ENCODE assay signal across 23 cellular contexts in the genomic region with DNA sequence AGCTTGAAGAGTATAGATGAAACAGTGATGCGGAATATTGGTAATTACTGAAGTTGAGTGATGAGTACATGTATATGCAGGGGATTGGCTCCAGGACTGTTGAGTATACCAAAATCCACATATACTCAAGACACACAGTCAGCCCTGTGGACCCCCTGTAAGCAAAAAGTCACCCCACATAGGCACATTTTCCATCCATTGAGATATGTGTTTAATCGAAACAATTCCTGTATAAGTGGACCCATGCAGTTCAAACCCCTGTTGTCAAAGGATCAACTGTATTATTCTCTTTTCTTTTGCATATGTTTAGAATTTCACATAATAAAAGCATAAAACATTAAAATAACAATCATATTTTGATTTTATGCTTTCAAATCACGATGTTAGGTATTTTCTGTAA. TPM values are rescaled to one million over a fixed set of nuclear protein-coding genes. Genes with fewer than 3 reads are reported as not detected.
DNase-seq lines count a peak whose midpoint lies in the region; ATAC-seq and TF ChIP-seq lines count a peak whose summit lies in the region.
"Had no signal": no experiment of that assay in that cellular context is flagged by ENCODE, and none has a peak within 500 bp of the region (broad histone marks: within the 10 kb centered on the region; RNA-seq: fewer than 3 reads in every experiment).

No MANE protein-coding gene starts in this region.

- no peak overlapping the region for H2BK12ac ChIP-seq in trophoblast cell (ENCODE audit: low read length)

- intact Hi-C loops in Panc1 (cut with micrococcal nuclease; ENCODE audit: unreplicated experiment), result loop anchor here (1.0 kb wide), 2 partner anchors 157 to 228 kb away; no protein-coding TSS in a partner anchor
- intact Hi-C loops in left cardiac atrium (cut with DNase I), result loop anchor here (1.0 to 10.0 kb wide), 3 partner anchors 228 to 261 kb away; no protein-coding TSS in a partner anchor

- TF ChIP-seq CTCF in HEK293 (tag by site-specific recombination; IDR thresholded peaks at IDR 0.05) (no peak), Panc1 (IDR thresholded peaks at IDR 0.05) (no peak)

- WGBS in trophoblast cell (ENCODE audit: extremely low coverage, insufficient coverage, insufficient read length), result no CpG with 5 or more reads among the region's 3 CpGs

- H4K91ac ChIP-seq in trophoblast cell (ENCODE audit: low read depth, low read length), result peak overlapping the region; percentile 37

- ATAC-seq in Panc1, result no peak
- no peak for ATAC-seq in left cardiac atrium

- no peak overlapping the region for H2AK5ac ChIP-seq in trophoblast cell (ENCODE audit: low read length)

- peaks cover 11% of the 10 kb centered on the region for H3K4me1 ChIP-seq in HEK293 (ENCODE audit: control insufficient read depth, insufficient read depth, low read length)
- H3K4me1 ChIP-seq in Panc1 (ENCODE audit: control insufficient read depth, insufficient read depth, low read length), result peaks cover 22% of the 10 kb centered on the region
- peaks cover 0 to 4% of the 10 kb centered on the region in 2 experiments for H3K4me1 ChIP-seq in trophoblast cell (ENCODE audit: control insufficient read depth in 1 of 2, insufficient read depth in 2 of 2, low read length in 2 of 2)
- H3K4me1 ChIP-seq: BE2C, BLaER1 had no signal

- no peak overlapping the region for H4K8ac ChIP-seq in trophoblast cell (ENCODE audit: low read depth, low read length)

- in situ Hi-C loops in Panc1 (cut with HindIII; ENCODE audit: low pct_unique_long_range_greater_than_20kb, low sequenced_read_pairs), result no loop called here

- no peaks in the 10 kb centered on the region for H3K79me2 ChIP-seq in trophoblast cell (ENCODE audit: control insufficient read depth, insufficient read depth, low read length, poor library complexity)

- H3K9ac ChIP-seq in trophoblast cell (ENCODE audit: low read length), result no peak overlapping the region
- H3K9ac ChIP-seq: BLaER1 had no signal

- no peaks in the 10 kb centered on the region for H3K36me3 ChIP-seq in HEK293 (ENCODE audit: control insufficient read depth in 2 of 2, insufficient read depth in 1 of 2, low read length in 2 of 2)
- no peaks in the 10 kb centered on the region for H3K36me3 ChIP-seq in Panc1 (ENCODE audit: control insufficient read depth, insufficient read depth, low read length)
- no peaks in the 10 kb centered on the region for H3K36me3 ChIP-seq in trophoblast cell (ENCODE audit: control insufficient read depth in 1 of 2, insufficient read depth in 2 of 2, low read length in 2 of 2)
- H3K36me3 ChIP-seq: BE2C, BLaER1 had no signal

- no TSS peak for BruUV-seq in Panc1 (replicated peaks; lab: Mats Ljungman, UMichigan)

- no peak overlapping the region for H2BK5ac ChIP-seq in trophoblast cell (ENCODE audit: low read depth, low read length, poor library complexity)

- no peaks in the 10 kb centered on the region for H3K27me3 ChIP-seq in Panc1 (ENCODE audit: control insufficient read depth, insufficient read depth, low read length)
- no peaks in the 10 kb centered on the region for H3K27me3 ChIP-seq in trophoblast cell (ENCODE audit: insufficient read depth, low read length)
- H3K27me3 ChIP-seq: BE2C, BLaER1 had no signal

- H3K27ac ChIP-seq in HEK293 (ENCODE audit: extremely low read depth, low read depth, low read length), result no peak overlapping the region
- H3K27ac ChIP-seq in Panc1 (ENCODE audit: low read length), result peak overlapping the region; percentile 65
- no peak overlapping the region for H3K27ac ChIP-seq in trophoblast cell (ENCODE audit: low read depth, low read length)
- H3K27ac ChIP-seq: BLaER1 had no signal

- H3K4me2 ChIP-seq in trophoblast cell (ENCODE audit: low read length), result no peak overlapping the region
- H3K4me2 ChIP-seq: BLaER1 had no signal

- H2AFZ ChIP-seq in trophoblast cell (ENCODE audit: insufficient read depth, low read length, poor library complexity), result no peak overlapping the region

- H3K4me3 ChIP-seq in HEK293 (ENCODE audit: low read depth, low read length), result no peak overlapping the region
- H3K4me3 ChIP-seq in Panc1 (ENCODE audit: low read depth in 2 of 2, low read length in 2 of 2), result no peak overlapping the region
- H3K4me3 ChIP-seq in trophoblast cell (ENCODE audit: low read depth, low read length), result no peak overlapping the region
- H3K4me3 ChIP-seq: BLaER1, GM12878 had no signal

- no peak overlapping the region for H3K4ac ChIP-seq in trophoblast cell (ENCODE audit: low read depth, low read length)

- no peaks in the 10 kb centered on the region for H3K9me3 ChIP-seq in HEK293 (ENCODE audit: control insufficient read depth, insufficient read depth, low read depth, low read length)
- H3K9me3 ChIP-seq in Panc1 (ENCODE audit: control insufficient read depth, insufficient read depth, low read depth, low read length), result no peaks in the 10 kb centered on the region
- no peaks in the 10 kb centered on the region for H3K9me3 ChIP-seq in trophoblast cell (ENCODE audit: insufficient read depth, low read depth, low read length)
- H3K9me3 ChIP-seq: BE2C, BLaER1 had no signal

- H3K18ac ChIP-seq in trophoblast cell (ENCODE audit: low read length), result no peak overlapping the region

- no peak overlapping the region for H3K23ac ChIP-seq in trophoblast cell (ENCODE audit: low read length)

- CTCF ChIA-PET in HEK293 (lab: Yijun Ruan, JAX) (interaction anchor here (0.6 to 4.8 kb wide), 21 partner anchors 21 to 1829 kb away, joined by 3 to 66 read pairs (median 4); partner anchors contain the start of gene FILIP1), Panc1 (lab: Charles Lee) (interaction anchor here (1.2 kb wide), 1 partner anchor 21 kb away, joined by 3 read pairs; no protein-coding TSS in a partner anchor)

- peaks cover 1% of the 10 kb centered on the region for H3K79me1 ChIP-seq in trophoblast cell (ENCODE audit: low read length)

- H3K14ac ChIP-seq in trophoblast cell (ENCODE audit: low read length), result no peak overlapping the region

- DNase-seq in Panc1 (ENCODE audit: low read depth, low spot score) (no peak), trophoblast cell (no peak), NCI-H1417 treated with DMSO at 0.1 percent for 48 hours (lab: John Stamatoyannopoulos, UW) (no peak), left cardiac atrium (no peak), AG08395 (ENCODE audit: low spot score) (no peak)
- DNase-seq: 8988T; BE2C; CD4-positive, alpha-beta memory T cell; CD4-positive, CD25-positive, alpha-beta regulatory T cell; CD8-positive, alpha-beta memory T cell; COR-L47; DMS 273 treated with DMSO at 0.1 percent for 48 hours; DMS153; DMS53; DMS79; DND-41; EL; GDM1 had no signal

- no peak overlapping the region for H2BK120ac ChIP-seq in trophoblast cell (ENCODE audit: insufficient read depth, low read length, poor library complexity)

- POLR2A ChIA-PET in HEK293 (lab: Yijun Ruan, JAX) (interaction anchor here (0.7 to 1.8 kb wide), 3 partner anchors 157 to 282 kb away, joined by 3 to 9 read pairs (median 6); partner anchors contain the start of gene COX7A2), Panc1 (lab: Charles Lee) (no interaction called here)

- no peak overlapping the region for H4K12ac ChIP-seq in trophoblast cell (ENCODE audit: low read depth, low read length)

TF ChIP-seq in HEK293, 187 proteins besides CTCF, POLR2A, EP300 and RAD21 (continues in another document):
- TF ChIP-seq ZNF704 (tag by site-specific recombination; IDR thresholded peaks at IDR 0.05) (no peak), ZNF529 (tag by site-specific recombination; IDR thresholded peaks at IDR 0.05; ENCODE audit: insufficient replicate concordance) (no peak), ZBTB49 (tag by site-specific recombination; IDR thresholded peaks at IDR 0.05; ENCODE audit: low read depth) (no peak), ZNF416 (tag by site-specific recombination; IDR thresholded peaks at IDR 0.05) (no peak), ZNF664 (tag by site-specific recombination; IDR thresholded peaks at IDR 0.05) (no peak), ZNF549 (tag by site-specific recombination; IDR thresholded peaks at IDR 0.05) (peak; percentile 3; the same call in 1 of the 2 replicates), ZNF76 (tag by site-specific recombination; IDR thresholded peaks at IDR 0.05; ENCODE audit: borderline replicate concordance, low read depth) (no peak), ZNF133 (tag by site-specific recombination; IDR thresholded peaks at IDR 0.05) (peak; percentile 98)

RNA-seq across cellular contexts. Expression of gene FILIP1, which starts 32.1 kb away (rescaled TPM):
- 0.26 TPM for total RNA-seq in Panc1 (2021; ENCODE audit: unreplicated experiment)
- 0.12 TPM for polyA plus RNA-seq in Panc1 (2012; ENCODE audit: insufficient read length)
- polyA plus RNA-seq in trophoblast cell (2013), result 1.6 TPM in 2 replicates
- 10 to 100 TPM; 85.8 to 86.3 TPM for total RNA-seq in left cardiac atrium
- total RNA-seq: CD4-positive, alpha-beta memory T cell; CD4-positive, CD25-positive, alpha-beta regulatory T cell; CD8-positive, alpha-beta memory T cell; G401 had no signal
- polyA plus RNA-seq: CD14-positive monocyte; CD4-positive, alpha-beta memory T cell; CD8-positive, alpha-beta memory T cell had no signal

Comparison
In these comparisons a context has a peak if more than half of its experiments do, and no peak if none do; other contexts are left out.
1. RNA of gene FILIP1, which starts 32.1 kb away (total RNA-seq): 85.8 to 86.3 TPM in left cardiac atrium; 0.26 TPM in Panc1 (single experiment); every median in the first group is over 10 times any median in the second.